ENCODE assay signal across 38 cellular contexts in the genomic region with DNA sequence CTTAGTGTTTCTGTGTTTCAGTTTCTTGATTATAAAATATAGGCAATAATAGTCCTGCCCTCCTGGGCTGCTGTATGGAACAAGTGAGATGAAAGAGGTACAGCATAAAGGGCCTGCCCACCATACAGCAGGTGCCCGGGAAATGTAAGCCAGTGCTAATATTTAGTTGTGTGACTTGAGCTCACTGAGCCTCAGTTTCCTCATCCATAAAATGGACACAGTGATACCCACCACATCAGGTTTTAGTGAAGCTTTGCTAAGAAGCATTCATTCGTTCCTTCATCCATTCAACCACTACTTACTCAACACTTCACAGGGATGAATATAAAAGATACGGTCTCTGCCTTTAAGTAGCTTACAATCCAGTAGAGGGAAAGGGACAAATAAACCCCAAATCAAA. TPM values are rescaled to one million over a fixed set of nuclear protein-coding genes. Genes with fewer than 3 reads are reported as not detected.
"Had no signal": no experiment of that assay in that cellular context is flagged by ENCODE, and none has a peak within 500 bp of the region (broad histone marks: within the 10 kb centered on the region; RNA-seq: fewer than 3 reads in every experiment).

No MANE protein-coding gene starts in this region.

- H3K36me3 ChIP-seq: ascending aorta, cardiac muscle cell had no signal

- H3K4me1 ChIP-seq: ascending aorta had no signal

- H3K27ac ChIP-seq: ascending aorta, cardiac muscle cell, VCaP had no signal

- ATAC-seq: activated CD8-positive, alpha-beta memory T cell treated with anti-CD3 and anti-CD28 coated beads, Interleukin-2, amount 10 ng/mL, durations not matched to agents 7 days and 5 days; activated CD8-positive, alpha-beta T cell treated with anti-CD3 and anti-CD28 coated beads for 36 hours; activated naive CD8-positive, alpha-beta T cell treated with anti-CD3 and anti-CD28 coated beads, Interleukin-2, amount 50 U/mL, for 24 hours had no signal

- H3K27me3 Mint-ChIP-seq: activated B cell treated with CpG ODN at 0.5 μM for 24 hours; activated CD4-positive, alpha-beta memory T cell treated with anti-CD3 and anti-CD28 coated beads for 36 hours; activated CD8-positive, alpha-beta memory T cell treated with anti-CD3 and anti-CD28 coated beads, Interleukin-2, amount 10 ng/mL, durations not matched to agents 7 days and 5 days; activated CD8-positive, alpha-beta T cell treated with anti-CD3 and anti-CD28 coated beads for 36 hours; activated naive CD4-positive, alpha-beta T cell treated with anti-CD3 and anti-CD28 coated beads, Interleukin-2, amount 50 U/mL, for 24 hours; activated naive CD8-positive, alpha-beta T cell; activated naive CD8-positive, alpha-beta T cell treated with anti-CD3 and anti-CD28 coated beads, Interleukin-2, amount 10 ng/mL, durations not matched to agents 7 days and 5 days; activated naive CD8-positive, alpha-beta T cell treated with anti-CD3 and anti-CD28 coated beads, Interleukin-2, amount 50 U/mL, for 24 hours; activated T-cell treated with anti-CD3 and anti-CD28 coated beads, Interleukin-2, amount 50 U/mL, for 24 hours had no signal

- H3K4me3 Mint-ChIP-seq: activated B cell treated with CpG ODN at 0.5 μM for 24 hours; activated CD4-positive, alpha-beta memory T cell treated with anti-CD3 and anti-CD28 coated beads for 36 hours; activated CD4-positive, alpha-beta T cell treated with anti-CD3 and anti-CD28 coated beads, Interleukin-2, amount 10 ng/mL, durations not matched to agents 24 days and 14 days; activated CD8-positive, alpha-beta memory T cell treated with anti-CD3 and anti-CD28 coated beads, Interleukin-2, amount 10 ng/mL, durations not matched to agents 7 days and 5 days; activated CD8-positive, alpha-beta T cell treated with anti-CD3 and anti-CD28 coated beads for 36 hours; activated naive CD4-positive, alpha-beta T cell treated with anti-CD3 and anti-CD28 coated beads, Interleukin-2, amount 10 ng/mL, durations not matched to agents 7 days and 5 days; activated naive CD4-positive, alpha-beta T cell treated with anti-CD3 and anti-CD28 coated beads, Interleukin-2, amount 50 U/mL, for 24 hours; activated naive CD8-positive, alpha-beta T cell; activated naive CD8-positive, alpha-beta T cell treated with anti-CD3 and anti-CD28 coated beads, Interleukin-2, amount 10 ng/mL, durations not matched to agents 7 days and 5 days; activated naive CD8-positive, alpha-beta T cell treated with anti-CD3 and anti-CD28 coated beads, Interleukin-2, amount 50 U/mL, for 24 hours; activated T-cell treated with anti-CD3 and anti-CD28 coated beads, Interleukin-2, amount 50 U/mL, for 24 hours; brain; central memory CD8-positive, alpha-beta T cell; T-helper 1 cell treated with Interleukin-12 subunit alpha and Interleukin-12 subunit beta and Interleukin-4 antibody, amounts not matched to agents 30 μg/mL and 1 μg/mL, for 36 hours; T-helper 2 cell treated with Interferon-gamma antibody and Interleukin-4, amounts not matched to agents 5 μg/mL and 100 μg/mL, for 36 hours had no signal

- FAIRE-seq: TTC549 had no signal

- H3K27ac Mint-ChIP-seq: activated B cell treated with CpG ODN at 0.5 μM for 24 hours; activated CD4-positive, alpha-beta memory T cell treated with anti-CD3 and anti-CD28 coated beads for 36 hours; activated CD8-positive, alpha-beta memory T cell treated with anti-CD3 and anti-CD28 coated beads, Interleukin-2, amount 10 ng/mL, durations not matched to agents 7 days and 5 days; activated CD8-positive, alpha-beta T cell treated with anti-CD3 and anti-CD28 coated beads for 36 hours; activated naive CD4-positive, alpha-beta T cell treated with anti-CD3 and anti-CD28 coated beads, Interleukin-2, amount 10 ng/mL, durations not matched to agents 7 days and 5 days; activated naive CD4-positive, alpha-beta T cell treated with anti-CD3 and anti-CD28 coated beads, Interleukin-2, amount 50 U/mL, for 24 hours; activated naive CD8-positive, alpha-beta T cell; activated naive CD8-positive, alpha-beta T cell treated with anti-CD3 and anti-CD28 coated beads, Interleukin-2, amount 10 ng/mL, durations not matched to agents 7 days and 5 days; activated naive CD8-positive, alpha-beta T cell treated with anti-CD3 and anti-CD28 coated beads, Interleukin-2, amount 50 U/mL, for 24 hours; activated T-cell treated with anti-CD3 and anti-CD28 coated beads, Interleukin-2, amount 50 U/mL, for 24 hours; activated T-helper 2 cell treated with anti-CD3 and anti-CD28 coated beads, Interferon-gamma antibody, Interleukin-2, Interleukin-4, amounts not matched to agents 10 μg/mL and 5 μg/mL and 100 μg/mL, durations not matched to agents 14 hours and 24 hours and 36 hours; T-helper 1 cell treated with Interleukin-12 subunit alpha and Interleukin-12 subunit beta and Interleukin-4 antibody, amounts not matched to agents 30 μg/mL and 1 μg/mL, for 36 hours; T-helper 2 cell treated with Interferon-gamma antibody and Interleukin-4, amounts not matched to agents 5 μg/mL and 100 μg/mL, for 36 hours had no signal

- H3K36me3 Mint-ChIP-seq: activated CD4-positive, alpha-beta memory T cell treated with anti-CD3 and anti-CD28 coated beads for 36 hours; activated CD8-positive, alpha-beta memory T cell treated with anti-CD3 and anti-CD28 coated beads, Interleukin-2, amount 10 ng/mL, durations not matched to agents 7 days and 5 days; activated naive CD4-positive, alpha-beta T cell treated with anti-CD3 and anti-CD28 coated beads, Interleukin-2, amount 10 ng/mL, durations not matched to agents 7 days and 5 days; activated naive CD4-positive, alpha-beta T cell treated with anti-CD3 and anti-CD28 coated beads, Interleukin-2, amount 50 U/mL, for 24 hours; activated naive CD8-positive, alpha-beta T cell; activated naive CD8-positive, alpha-beta T cell treated with anti-CD3 and anti-CD28 coated beads, Interleukin-2, amount 10 ng/mL, durations not matched to agents 7 days and 5 days had no signal

- H3K9me3 ChIP-seq: ascending aorta had no signal

- H3K4me3 ChIP-seq: ascending aorta, cardiac muscle cell had no signal

- DNase-seq: activated B cell treated with CpG ODN at 0.5 μM for 24 hours; activated CD4-positive, alpha-beta memory T cell treated with anti-CD3 and anti-CD28 coated beads for 36 hours; activated CD4-positive, alpha-beta T cell treated with anti-CD3 and anti-CD28 coated beads for 4 hours; activated CD4-positive, alpha-beta T cell treated with anti-CD3 and anti-CD28 coated beads, Interleukin-2, amount 10 ng/mL, durations not matched to agents 24 days and 14 days; activated CD4-positive, alpha-beta T cell treated with anti-CD3 and anti-CD28 coated beads, Interleukin-2, amount 50 U/mL, for 1 hour; activated CD4-positive, alpha-beta T cell treated with anti-CD3 and anti-CD28 coated beads, Interleukin-2, amount 50 U/mL, for 4 hours; activated CD4-positive, CD25-positive, alpha-beta regulatory T cell treated with anti-CD3 and anti-CD28 coated beads, Interleukin-2, amount 50 U/mL, for 72 hours; activated CD8-positive, alpha-beta memory T cell treated with anti-CD3 and anti-CD28 coated beads for 24 hours; activated CD8-positive, alpha-beta memory T cell treated with anti-CD3 and anti-CD28 coated beads, Interleukin-2, amount 10 ng/mL, durations not matched to agents 7 days and 5 days; activated CD8-positive, alpha-beta memory T cell treated with anti-CD3 and anti-CD28 coated beads, Interleukin-2, amount 50 U/mL, for 48 hours; activated CD8-positive, alpha-beta T cell treated with anti-CD3 and anti-CD28 coated beads for 36 hours; activated effector memory CD4-positive, alpha-beta T cell treated with Interleukin-2 at 50 U/mL for 16 hours; activated gamma-delta T cell; activated naive CD4-positive, alpha-beta T cell treated with anti-CD3 and anti-CD28 coated beads, Interleukin-2, amount 10 ng/mL, durations not matched to agents 7 days and 5 days; activated naive CD4-positive, alpha-beta T cell treated with Interleukin-2 at 50 U/mL for 16 hours; activated naive CD8-positive, alpha-beta T cell treated with anti-CD3 and anti-CD28 coated beads, Interleukin-2, amount 50 U/mL, for 24 hours; activated T-cell treated with anti-CD3 and anti-CD28 coated beads, Interleukin-2, amount 50 U/mL, for 24 hours; activated T-cell treated with anti-CD3 and anti-CD28 coated beads, Interleukin-2, amount 50 U/mL, for 48 hours; amygdala; anterior cingulate cortex; caudate nucleus; cerebellar nuclear complex; T-helper 1 cell; T-helper 2 cell; T-helper 9 cell had no signal

- H3K9me3 Mint-ChIP-seq: activated B cell treated with CpG ODN at 0.5 μM for 24 hours; activated CD4-positive, alpha-beta memory T cell treated with anti-CD3 and anti-CD28 coated beads for 36 hours; activated CD4-positive, alpha-beta T cell treated with anti-CD3 and anti-CD28 coated beads, Interleukin-2, amount 10 ng/mL, durations not matched to agents 24 days and 14 days; activated CD8-positive, alpha-beta T cell treated with anti-CD3 and anti-CD28 coated beads for 36 hours; activated naive CD4-positive, alpha-beta T cell treated with anti-CD3 and anti-CD28 coated beads, Interleukin-2, amount 10 ng/mL, durations not matched to agents 7 days and 5 days; activated naive CD4-positive, alpha-beta T cell treated with anti-CD3 and anti-CD28 coated beads, Interleukin-2, amount 50 U/mL, for 24 hours; activated naive CD8-positive, alpha-beta T cell treated with anti-CD3 and anti-CD28 coated beads, Interleukin-2, amount 10 ng/mL, durations not matched to agents 7 days and 5 days; activated naive CD8-positive, alpha-beta T cell treated with anti-CD3 and anti-CD28 coated beads, Interleukin-2, amount 50 U/mL, for 24 hours; activated T-cell treated with anti-CD3 and anti-CD28 coated beads, Interleukin-2, amount 50 U/mL, for 24 hours; activated T-helper 2 cell treated with anti-CD3 and anti-CD28 coated beads, Interferon-gamma antibody, Interleukin-2, Interleukin-4, amounts not matched to agents 10 μg/mL and 5 μg/mL and 100 μg/mL, durations not matched to agents 14 hours and 24 hours and 36 hours; brain; central memory CD8-positive, alpha-beta T cell; T-helper 1 cell treated with Interleukin-12 subunit alpha and Interleukin-12 subunit beta and Interleukin-4 antibody, amounts not matched to agents 30 μg/mL and 1 μg/mL, for 36 hours; T-helper 2 cell treated with Interferon-gamma antibody and Interleukin-4, amounts not matched to agents 5 μg/mL and 100 μg/mL, for 36 hours had no signal

- H3K4me1 Mint-ChIP-seq: activated B cell treated with CpG ODN at 0.5 μM for 24 hours; activated CD4-positive, alpha-beta T cell treated with anti-CD3 and anti-CD28 coated beads, Interleukin-2, amount 10 ng/mL, durations not matched to agents 24 days and 14 days; activated CD8-positive, alpha-beta memory T cell treated with anti-CD3 and anti-CD28 coated beads, Interleukin-2, amount 10 ng/mL, durations not matched to agents 7 days and 5 days; activated naive CD4-positive, alpha-beta T cell treated with anti-CD3 and anti-CD28 coated beads, Interleukin-2, amount 10 ng/mL, durations not matched to agents 7 days and 5 days; activated naive CD4-positive, alpha-beta T cell treated with anti-CD3 and anti-CD28 coated beads, Interleukin-2, amount 50 U/mL, for 24 hours; activated naive CD8-positive, alpha-beta T cell treated with anti-CD3 and anti-CD28 coated beads, Interleukin-2, amount 50 U/mL, for 24 hours had no signal

- H3K27me3 ChIP-seq: ascending aorta had no signal

RNA-seq across cellular contexts. Expression of a gene that starts 19.9 kb away (rescaled TPM):
- total RNA-seq: activated B cell treated with CpG ODN at 0.5 μM for 24 hours; activated CD4-positive, alpha-beta memory T cell treated with anti-CD3 and anti-CD28 coated beads for 36 hours; activated CD4-positive, alpha-beta T cell treated with anti-CD3 and anti-CD28 coated beads, Interleukin-2, amount 10 ng/mL, durations not matched to agents 24 days and 14 days; activated CD8-positive, alpha-beta memory T cell treated with anti-CD3 and anti-CD28 coated beads, Interleukin-2, amount 10 ng/mL, durations not matched to agents 7 days and 5 days; activated CD8-positive, alpha-beta T cell treated with anti-CD3 and anti-CD28 coated beads for 36 hours; activated naive CD8-positive, alpha-beta T cell treated with anti-CD3 and anti-CD28 coated beads, Interleukin-2, amount 10 ng/mL, durations not matched to agents 7 days and 5 days; activated T-helper 2 cell treated with anti-CD3 and anti-CD28 coated beads, Interferon-gamma antibody, Interleukin-2, Interleukin-4, amounts not matched to agents 10 μg/mL and 5 μg/mL and 100 μg/mL, durations not matched to agents 14 hours and 24 hours and 36 hours; cardiac muscle cell; chondrocyte had no signal
- polyA plus RNA-seq: cardiac muscle cell had no signal

RNA-seq across cellular contexts. Expression of a gene that starts 21.4 kb away (rescaled TPM):
- total RNA-seq: ascending aorta had no signal
